Comparison of ENCODE assay signal across 20 cellular contexts in the genomic region with DNA sequence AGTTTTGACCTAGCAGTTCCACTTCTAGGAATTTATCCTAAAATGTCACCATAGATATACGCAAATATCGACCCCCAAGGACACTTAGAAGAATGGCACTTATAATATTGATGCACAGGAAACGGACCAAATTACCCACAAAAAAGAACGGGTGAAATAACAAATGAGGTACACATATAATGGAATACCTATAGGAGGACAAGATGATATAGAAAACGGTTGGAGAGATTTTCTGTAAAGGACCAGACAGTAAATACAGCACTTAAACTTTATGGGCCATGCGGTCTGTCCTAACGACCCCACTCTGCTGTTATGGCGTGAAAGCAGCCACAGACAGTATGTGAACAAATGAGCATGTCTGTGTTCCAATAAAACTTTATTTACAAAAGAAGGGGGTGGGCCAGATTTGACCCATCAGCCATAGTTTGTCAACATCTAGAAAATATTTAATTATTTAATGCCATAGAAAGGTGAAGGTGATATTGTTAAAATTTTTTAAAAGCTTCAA. TPM values are rescaled to one million over a fixed set of nuclear protein-coding genes. Genes with fewer than 3 reads are reported as not detected.
DNase-seq lines count a peak whose midpoint lies in the region; ATAC-seq and TF ChIP-seq lines count a peak whose summit lies in the region.
"Had no signal": no experiment of that assay in that cellular context is flagged by ENCODE, and none has a peak within 500 bp of the region (broad histone marks: within the 10 kb centered on the region; RNA-seq: fewer than 3 reads in every experiment).

No MANE protein-coding gene starts in this region.

- peak overlapping the region; percentile 74 for H3K27ac Mint-ChIP-seq in T-helper 2 cell treated with Interferon-gamma antibody and Interleukin-4, amounts not matched to agents 5 μg/mL and 100 μg/mL, for 36 hours
- H3K27ac Mint-ChIP-seq in activated B cell treated with CpG ODN at 0.5 μM for 24 hours = peak overlapping the region; percentile 4

- ATAC-seq in activated B cell treated with CpG ODN at 0.5 μM for 24 hours (ENCODE audit: low read depth) (no peak), GM21737 (IDR thresholded peaks at IDR 0.05; ENCODE audit: unreplicated experiment) (no peak)
- ATAC-seq: A549 had no signal

- H3K27me3 ChIP-seq in brain microvascular endothelial cell (replicated peaks) = no peaks in the 10 kb centered on the region
- H3K27me3 ChIP-seq: breast epithelium had no signal

- intact Hi-C loops in activated B cell treated with CpG ODN at 0.5 μM for 24 hours (cut with micrococcal nuclease) = loop anchor here (2.0 kb wide), 1 partner anchor 21 kb away; no protein-coding TSS in a partner anchor

- H3K27me3 Mint-ChIP-seq in T-helper 2 cell treated with Interferon-gamma antibody and Interleukin-4, amounts not matched to agents 5 μg/mL and 100 μg/mL, for 36 hours (ENCODE audit: low read depth) = no peaks in the 10 kb centered on the region
- H3K27me3 Mint-ChIP-seq in activated B cell treated with CpG ODN at 0.5 μM for 24 hours = peaks cover 7% of the 10 kb centered on the region

- H3K9me3 Mint-ChIP-seq in T-helper 2 cell treated with Interferon-gamma antibody and Interleukin-4, amounts not matched to agents 5 μg/mL and 100 μg/mL, for 36 hours = no peaks in the 10 kb centered on the region
- H3K9me3 Mint-ChIP-seq in activated B cell treated with CpG ODN at 0.5 μM for 24 hours = no peaks in the 10 kb centered on the region
- H3K9me3 Mint-ChIP-seq: naive B cell had no signal

- TF ChIP-seq CTCF in GM12865 (IDR thresholded peaks at IDR 0.05; ENCODE audit: insufficient read depth, low read depth, low read length, missing control alignments) = no peak
- no peak for TF ChIP-seq CTCF in activated B cell treated with CpG ODN at 0.5 μM for 24 hours (IDR thresholded peaks at IDR 0.05)
- no peak for TF ChIP-seq CTCF in brain microvascular endothelial cell (IDR thresholded peaks at IDR 0.05; ENCODE audit: low read depth, low read length, missing control alignments)

- in situ Hi-C loops in brain microvascular endothelial cell (cut with HindIII; ENCODE audit: low pct_ligation_motif_present, low sequenced_read_pairs) = no loop called here

- POLR2A ChIA-PET in activated B cell treated with CpG ODN at 0.5 μM for 24 hours (lab: Charles Lee) = interaction anchor here (0.8 to 1.1 kb wide), 2 partner anchors 11 to 21 kb away, joined by 3 read pairs; no protein-coding TSS in a partner anchor

- H3K36me3 Mint-ChIP-seq in T-helper 2 cell treated with Interferon-gamma antibody and Interleukin-4, amounts not matched to agents 5 μg/mL and 100 μg/mL, for 36 hours (ENCODE audit: low read depth) = peaks cover 4% of the 10 kb centered on the region
- H3K36me3 Mint-ChIP-seq in activated B cell treated with CpG ODN at 0.5 μM for 24 hours (ENCODE audit: low read depth) = no peaks in the 10 kb centered on the region
- H3K36me3 Mint-ChIP-seq: naive B cell had no signal

- H3K4me3 ChIP-seq in GM12865 (ENCODE audit: low read depth, low read length) (peak overlapping the region; percentile 17; the same call in 1 of the 2 replicates), brain microvascular endothelial cell (ENCODE audit: low read depth, low read length) (no peak overlapping the region)
- H3K4me3 ChIP-seq: A549, breast epithelium, dorsolateral prefrontal cortex, lung, spleen had no signal

- CTCF ChIA-PET in activated B cell treated with CpG ODN at 0.5 μM for 24 hours (lab: Charles Lee) = no interaction called here

- H3K36me3 ChIP-seq in brain microvascular endothelial cell (replicated peaks) = no peaks in the 10 kb centered on the region
- H3K36me3 ChIP-seq: breast epithelium, spleen had no signal

- no peak overlapping the region for H3K27ac ChIP-seq in brain microvascular endothelial cell
- H3K27ac ChIP-seq: A549, breast epithelium, dorsolateral prefrontal cortex had no signal

- H3K4me1 Mint-ChIP-seq in T-helper 2 cell treated with Interferon-gamma antibody and Interleukin-4, amounts not matched to agents 5 μg/mL and 100 μg/mL, for 36 hours (ENCODE audit: low read depth) = peaks cover 66% of the 10 kb centered on the region
- peaks cover 35% of the 10 kb centered on the region for H3K4me1 Mint-ChIP-seq in activated B cell treated with CpG ODN at 0.5 μM for 24 hours

- H3K4me3 Mint-ChIP-seq in T-helper 2 cell treated with Interferon-gamma antibody and Interleukin-4, amounts not matched to agents 5 μg/mL and 100 μg/mL, for 36 hours = peak overlapping the region; percentile 49
- H3K4me3 Mint-ChIP-seq in activated B cell treated with CpG ODN at 0.5 μM for 24 hours = peak overlapping the region; percentile 22

- no peak for DNase-seq in T-helper 2 cell treated with Interferon-gamma antibody and Interleukin-4, amounts not matched to agents 5 μg/mL and 100 μg/mL, for 36 hours (ENCODE audit: low spot score)
- no peak for DNase-seq in T-helper 2 cell
- peak; percentile 19 for DNase-seq in GM12865 (ENCODE audit: low read depth)
- no peak for DNase-seq in activated B cell treated with CpG ODN at 0.5 μM for 24 hours
- peak; percentile 58 for DNase-seq in left kidney (ENCODE audit: low read depth, low spot score)
- no peak for DNase-seq in brain microvascular endothelial cell
- no peak for DNase-seq in Ammon's horn (ENCODE audit: low spot score)
- DNase-seq: activated gamma-delta T cell, dorsolateral prefrontal cortex, GOT3, NCI-H1436 treated with DMSO at 0.1 percent for 48 hours, SHP77 had no signal

RNA-seq across cellular contexts. Expression of a gene that starts 2.4 kb away (rescaled TPM):
- 0.22 TPM in 1 of 2 replicates, not detected in the other for total RNA-seq in activated B cell treated with CpG ODN at 0.5 μM for 24 hours
- total RNA-seq: pulmonary artery endothelial cell, urinary bladder had no signal

RNA-seq across cellular contexts. Expression of a gene that starts 10.2 kb away (rescaled TPM):
- 0.20 TPM in 1 of 2 replicates, not detected in the other for total RNA-seq in activated B cell treated with CpG ODN at 0.5 μM for 24 hours
- total RNA-seq: pulmonary artery endothelial cell had no signal

RNA-seq across cellular contexts. Expression of a gene that starts 27.2 kb away (rescaled TPM):
- not detected in 2 replicates for total RNA-seq in activated B cell treated with CpG ODN at 0.5 μM for 24 hours
- total RNA-seq: dorsolateral prefrontal cortex, pulmonary artery endothelial cell, spleen, urinary bladder had no signal

RNA-seq across cellular contexts. Expression of a gene that starts 42.7 kb away (rescaled TPM):
- not detected in 2 replicates for total RNA-seq in activated B cell treated with CpG ODN at 0.5 μM for 24 hours
- total RNA-seq: breast epithelium, dorsolateral prefrontal cortex, lung, pulmonary artery endothelial cell, spleen, urinary bladder had no signal

Comparison
In these comparisons a context has a peak if more than half of its experiments do, and no peak if none do; other contexts are left out.
1. DNase-seq: peak in GM12865 (single experiment) and left kidney (single experiment); none in T-helper 2 cell treated with Interferon-gamma antibody and Interleukin-4, amounts not matched to agents 5 μg/mL and 100 μg/mL, for 36 hours (single experiment), T-helper 2 cell (0 of 5), activated B cell treated with CpG ODN at 0.5 μM for 24 hours (single experiment), brain microvascular endothelial cell (single experiment) and Ammon's horn (single experiment).